In the genomic region with DNA sequence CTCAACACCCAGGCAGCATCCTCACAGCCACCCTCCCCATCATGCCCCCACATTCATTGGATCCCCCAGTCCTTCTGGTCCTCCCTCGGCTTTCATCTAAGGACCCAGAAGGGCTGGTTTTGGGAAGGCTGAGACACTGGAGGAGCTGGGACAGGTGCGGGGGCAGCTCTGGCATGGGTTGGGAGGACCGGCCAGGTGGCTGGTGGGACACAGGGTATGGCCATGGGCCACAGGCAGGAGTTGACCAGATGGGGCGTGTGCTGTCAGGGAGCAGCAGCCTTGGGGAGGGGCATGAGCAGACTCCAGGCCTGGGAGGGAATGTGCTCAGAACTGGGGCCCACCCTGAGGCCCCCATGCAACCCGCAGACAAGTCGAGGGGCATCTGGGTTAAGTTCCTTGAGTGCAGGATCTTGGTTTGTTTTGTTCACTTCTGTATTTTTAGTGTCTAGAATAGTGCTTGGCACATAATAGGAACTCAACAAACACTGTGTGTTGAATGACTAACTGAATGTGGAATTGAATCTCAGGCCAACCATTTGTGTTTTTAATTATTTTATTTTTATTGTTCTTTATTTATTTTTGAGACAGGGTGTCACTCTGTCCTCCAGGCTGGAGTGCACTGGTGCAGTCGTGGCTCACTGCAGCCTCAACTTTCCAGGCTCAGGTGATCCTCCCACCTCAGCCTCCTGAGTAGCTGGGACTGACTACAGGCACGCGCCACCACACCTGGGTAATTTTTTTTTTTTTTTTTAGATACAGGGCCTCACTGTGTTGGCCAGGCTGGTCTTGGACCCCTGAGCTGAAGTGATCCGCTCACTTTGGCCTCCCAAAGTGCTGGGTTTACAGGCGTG, we compare ENCODE assay signal across 14 cellular contexts. TPM values are rescaled to one million over a fixed set of nuclear protein-coding genes. Genes with fewer than 3 reads are reported as not detected.
DNase-seq lines count a peak whose midpoint lies in the region; ATAC-seq and TF ChIP-seq lines count a peak whose summit lies in the region.
"Had no signal": no experiment of that assay in that cellular context is flagged by ENCODE, and none has a peak within 500 bp of the region (broad histone marks: within the 10 kb centered on the region; RNA-seq: fewer than 3 reads in every experiment).

No MANE protein-coding gene starts in this region.

- H3K27ac Mint-ChIP-seq in activated naive CD8-positive, alpha-beta T cell treated with anti-CD3 and anti-CD28 coated beads, Interleukin-2, amount 50 U/mL, for 24 hours: peak overlapping the region; percentile 72

- intact Hi-C loops in spleen (cut with DNase I; ENCODE audit: low total_unique reads): loop anchor here (5.0 kb wide), 1 partner anchor 92 kb away; no protein-coding TSS in a partner anchor

- H3K4me1 ChIP-seq in MM.1S (ENCODE audit: low read length) (peaks cover 20% of the 10 kb centered on the region), spleen (peaks cover 16 to 58% (median 51%) of the 10 kb centered on the region in 6 donors), SK-N-SH (ENCODE audit: control insufficient read depth in 1 of 2, insufficient read depth in 2 of 2, low read depth in 1 of 2, low read length in 1 of 2) (peaks cover 0 to 3% of the 10 kb centered on the region in 2 experiments; a peak in 1 of 4 replicates)

- H3K9ac ChIP-seq in MM.1S (ENCODE audit: low read length): peak overlapping the region; percentile 65
- no peak overlapping the region for H3K9ac ChIP-seq in SK-N-SH

- H3K4me1 Mint-ChIP-seq in activated T-cell treated with anti-CD3 and anti-CD28 coated beads, Interleukin-2, amount 50 U/mL, for 4 hours (ENCODE audit: low read depth): peaks cover 43% of the 10 kb centered on the region
- peaks cover 45% of the 10 kb centered on the region for H3K4me1 Mint-ChIP-seq in activated naive CD8-positive, alpha-beta T cell treated with anti-CD3 and anti-CD28 coated beads, Interleukin-2, amount 50 U/mL, for 24 hours

- H3K36me3 ChIP-seq in MM.1S (replicated peaks; ENCODE audit: insufficient read depth, low read length): no peaks in the 10 kb centered on the region
- H3K36me3 ChIP-seq in spleen: no peaks in the 10 kb centered on the region
- H3K36me3 ChIP-seq in SK-N-SH (replicated peaks in 1 of 2; ENCODE audit: control insufficient read depth in 1 of 2, insufficient read depth in 2 of 2, low read length in 1 of 2): no peaks in the 10 kb centered on the region
- H3K36me3 ChIP-seq: ovary had no signal

- H3K4me2 ChIP-seq in MM.1S (ENCODE audit: low read depth, low read length) (peak overlapping the region; percentile 33; the same call in 1 of the 2 replicates), SK-N-SH (no peak overlapping the region)

- H3K4me3 ChIP-seq in MM.1S (ENCODE audit: low read length) (no peak overlapping the region), spleen (peak overlapping the region in 1 of 8 donors; percentile 34), SK-N-SH (ENCODE audit: low read depth in 2 of 2, low read length in 1 of 2) (no peak overlapping the region)
- H3K4me3 ChIP-seq: ovary had no signal

- H3F3A ChIP-seq in MM.1S (ENCODE audit: insufficient read depth, low read length) (peaks cover 31% of the 10 kb centered on the region), SK-N-SH (replicated peaks; ENCODE audit: insufficient read depth) (no peaks in the 10 kb centered on the region)

- TF ChIP-seq CTCF in MM.1S (IDR thresholded peaks at IDR 0.05; ENCODE audit: low read length) (no peak), spleen (IDR thresholded peaks at IDR 0.05 in 8 of 11, conservative IDR thresholded peaks at IDR 0.05 in 3 of 11) (no peak), SK-N-SH (IDR thresholded peaks at IDR 0.05) (no peak)

- H3K27me3 Mint-ChIP-seq in activated T-cell treated with anti-CD3 and anti-CD28 coated beads, Interleukin-2, amount 50 U/mL, for 4 hours (ENCODE audit: low read depth): no peaks in the 10 kb centered on the region
- peaks cover 2% of the 10 kb centered on the region for H3K27me3 Mint-ChIP-seq in activated naive CD8-positive, alpha-beta T cell treated with anti-CD3 and anti-CD28 coated beads, Interleukin-2, amount 50 U/mL, for 24 hours

- TF ChIP-seq POLR2A in spleen (IDR thresholded peaks at IDR 0.05): no peak

- H3K27ac ChIP-seq in MM.1S (ENCODE audit: low read length) (peak overlapping the region; percentile 94), spleen (peak overlapping the region; percentile 50 to 96 (median 82)), SK-N-SH (ENCODE audit: low read depth in 2 of 2, low read length in 1 of 2) (no peak overlapping the region)
- H3K27ac ChIP-seq: epithelial cell of prostate, ovary had no signal

- H3K4me3 Mint-ChIP-seq in activated T-cell treated with anti-CD3 and anti-CD28 coated beads, Interleukin-2, amount 50 U/mL, for 4 hours: peak overlapping the region; percentile 72
- peak overlapping the region; percentile 66 for H3K4me3 Mint-ChIP-seq in activated naive CD8-positive, alpha-beta T cell treated with anti-CD3 and anti-CD28 coated beads, Interleukin-2, amount 50 U/mL, for 24 hours

- WGBS in spleen, 5 donors: 63 to 78% (median 74%) methylated on average over 10 to 11 of the region's 11 CpGs
- WGBS in SK-N-SH (ENCODE audit: low lambda C conversion rate): 67% methylated on average over 11 of the region's 11 CpGs

- H3K9me3 Mint-ChIP-seq in activated T-cell treated with anti-CD3 and anti-CD28 coated beads, Interleukin-2, amount 50 U/mL, for 4 hours: no peaks in the 10 kb centered on the region
- H3K9me3 Mint-ChIP-seq in activated naive CD8-positive, alpha-beta T cell treated with anti-CD3 and anti-CD28 coated beads, Interleukin-2, amount 50 U/mL, for 24 hours: no peaks in the 10 kb centered on the region

- no peak for TF ChIP-seq EP300 in SK-N-SH (IDR thresholded peaks at IDR 0.05; ENCODE audit: borderline replicate concordance in 1 of 2, low read depth in 1 of 2, low read length in 1 of 2)

- no peak overlapping the region for H2AFZ ChIP-seq in MM.1S (ENCODE audit: low read length)
- H2AFZ ChIP-seq in SK-N-SH (ENCODE audit: low read depth): no peak overlapping the region

- H3K9me3 ChIP-seq in MM.1S (replicated peaks; ENCODE audit: insufficient read depth, low read length) (no peaks in the 10 kb centered on the region), spleen (no peaks in the 10 kb centered on the region), SK-N-SH (no peaks in the 10 kb centered on the region)
- H3K9me3 ChIP-seq: ovary had no signal

- no peak for ATAC-seq in activated T-cell treated with anti-CD3 and anti-CD28 coated beads, Interleukin-2, amount 50 U/mL, for 4 hours
- no peak for ATAC-seq in activated naive CD8-positive, alpha-beta T cell treated with anti-CD3 and anti-CD28 coated beads, Interleukin-2, amount 50 U/mL, for 24 hours
- ATAC-seq in HG03571 (IDR thresholded peaks at IDR 0.05; ENCODE audit: unreplicated experiment): no peak
- ATAC-seq: Panc1 had no signal

- H3K36me3 Mint-ChIP-seq in activated T-cell treated with anti-CD3 and anti-CD28 coated beads, Interleukin-2, amount 50 U/mL, for 4 hours (ENCODE audit: insufficient read depth): no peaks in the 10 kb centered on the region
- no peaks in the 10 kb centered on the region for H3K36me3 Mint-ChIP-seq in activated naive CD8-positive, alpha-beta T cell treated with anti-CD3 and anti-CD28 coated beads, Interleukin-2, amount 50 U/mL, for 24 hours (ENCODE audit: low read depth)

- CTCF ChIA-PET in SK-N-SH (lab: Yijun Ruan, JAX): no interaction called here

- H4K20me1 ChIP-seq in MM.1S (ENCODE audit: insufficient read depth, low read length) (no peaks in the 10 kb centered on the region), SK-N-SH (ENCODE audit: insufficient read depth) (no peaks in the 10 kb centered on the region)

- peaks cover 44% of the 10 kb centered on the region for H3K79me2 ChIP-seq in MM.1S (ENCODE audit: low read length)
- no peaks in the 10 kb centered on the region for H3K79me2 ChIP-seq in SK-N-SH (ENCODE audit: insufficient read depth)

- H3K27me3 ChIP-seq in MM.1S (replicated peaks; ENCODE audit: insufficient read depth, low read length) (no peaks in the 10 kb centered on the region), spleen (replicated peaks in 1 of 7) (no peaks in the 10 kb centered on the region), SK-N-SH (ENCODE audit: insufficient read depth) (no peaks in the 10 kb centered on the region)
- H3K27me3 ChIP-seq: ovary had no signal

- POLR2A ChIA-PET in SK-N-SH (lab: Yijun Ruan, JAX): no interaction called here

- TF ChIP-seq RAD21 in SK-N-SH (IDR thresholded peaks at IDR 0.05; ENCODE audit: low read length): no peak

- no peak for DNase-seq in activated T-cell treated with anti-CD3 and anti-CD28 coated beads, Interleukin-2, amount 50 U/mL, for 4 hours
- no peak for DNase-seq in activated T-cell treated with anti-CD3 and anti-CD28 coated beads, Interleukin-2, amount 50 U/mL, for 48 hours
- DNase-seq in MM.1S: no peak
- DNase-seq in activated naive CD8-positive, alpha-beta T cell treated with anti-CD3 and anti-CD28 coated beads, Interleukin-2, amount 50 U/mL, for 24 hours: no peak
- no peak for DNase-seq in spleen
- no peak for DNase-seq in DMS 273 treated with DMSO at 0.1 percent for 48 hours (lab: John Stamatoyannopoulos, UW)
- DNase-seq in SK-N-SH: no peak
- DNase-seq: midbrain, ovary had no signal

- H3K9me2 ChIP-seq in MM.1S (replicated peaks; ENCODE audit: insufficient read depth, low read length) (no peaks in the 10 kb centered on the region), SK-N-SH (no peaks in the 10 kb centered on the region)

TF ChIP-seq in SK-N-SH, 30 proteins besides CTCF, POLR2A, EP300 and RAD21 (continues in another document):
- TF ChIP-seq EZH2phosphoT487 (IDR thresholded peaks at IDR 0.05; ENCODE audit: borderline replicate concordance, low read depth): no peak
- no peak for TF ChIP-seq SMC3 (IDR thresholded peaks at IDR 0.05; ENCODE audit: low read depth, low read length)

RNA-seq across cellular contexts. Expression of a gene that starts 5.6 kb away (rescaled TPM):
- total RNA-seq in activated T-cell treated with anti-CD3 and anti-CD28 coated beads, Interleukin-2, amount 50 U/mL, for 4 hours: under 1 TPM; 0.13 to 0.52 (median 0.21) TPM
- 10 to 100 TPM; 16.8 to 46.3 (median 23.1) TPM for total RNA-seq in spleen
- polyA plus RNA-seq in spleen: 10 to 100 TPM in 2 of 3 donors, 1 to 10 TPM in 1; 9.2 to 22.0 (median 10.3) TPM
- not detected in 2 replicates for polyA plus RNA-seq in SK-N-SH (2012; rRNA removed)
- not detected in 2 replicates for polyA plus RNA-seq in SK-N-SH (2012; cell fraction: cytosol; rRNA removed)
- polyA plus RNA-seq in SK-N-SH (2012; cell fraction: nucleus; rRNA removed): 0.04 TPM in 1 of 2 replicates, not detected in the other
- total RNA-seq: NCI-H460 had no signal
- polyA plus RNA-seq: keratinocyte had no signal

RNA-seq across cellular contexts. Expression of a gene that starts 17.8 kb away (rescaled TPM):
- total RNA-seq in activated T-cell treated with anti-CD3 and anti-CD28 coated beads, Interleukin-2, amount 50 U/mL, for 4 hours: 1 to 10 TPM; 4.2 to 7.5 (median 7.4) TPM
- total RNA-seq in spleen: 10 to 100 TPM in 2 of 7 donors, 1 to 10 TPM in 5; 7.7 to 13.0 (median 8.8) TPM
- polyA plus RNA-seq in spleen (10 to 100 TPM in 1 of 3 donors, 1 to 10 TPM in 2; 5.2 to 10.0 (median 10.0) TPM), SK-N-SH (2012; rRNA removed) (6.8 and 8.1 TPM in 2 replicates)
- 2.9 and 4.5 TPM in 2 replicates for polyA plus RNA-seq in SK-N-SH (2012; cell fraction: cytosol; rRNA removed)
- polyA plus RNA-seq in SK-N-SH (2012; cell fraction: nucleus; rRNA removed): 21.8 and 22.5 TPM in 2 replicates

RNA-seq across cellular contexts. Expression of a gene that starts 53.6 kb away (rescaled TPM):
- total RNA-seq in activated T-cell treated with anti-CD3 and anti-CD28 coated beads, Interleukin-2, amount 50 U/mL, for 4 hours: 10 to 100 TPM; 55.8 to 68.8 (median 63.6) TPM
- 100 to 1,000 TPM; 161 to 240 (median 219) TPM for total RNA-seq in spleen
- polyA plus RNA-seq in spleen: 100 to 1,000 TPM; 103 to 190 (median 189) TPM
- polyA plus RNA-seq in SK-N-SH (2012; rRNA removed): 1.9 and 2.1 TPM in 2 replicates
- 0.67 and 0.92 TPM in 2 replicates for polyA plus RNA-seq in SK-N-SH (2012; cell fraction: cytosol; rRNA removed)
- 4.9 and 5.6 TPM in 2 replicates for polyA plus RNA-seq in SK-N-SH (2012; cell fraction: nucleus; rRNA removed)

Comparison
In these comparisons a context has a peak if more than half of its experiments do, and no peak if none do; other contexts are left out.
1. H3K27ac ChIP-seq: peak in MM.1S (single experiment) and spleen (8 of 8); none in SK-N-SH (0 of 2).
2. RNA of a gene that starts 5.6 kb away (total RNA-seq): 16.8 to 46.3 TPM in spleen; 0.13 to 0.52 TPM in activated T-cell treated with anti-CD3 and anti-CD28 coated beads, Interleukin-2, amount 50 U/mL, for 4 hours; every median in the first group is over 10 times any median in the second.